Comparison of ENCODE assay signal across 8 cellular contexts in genomic region chr14:32588448-32589320, GRCh38.
DNase-seq lines count a peak whose midpoint lies in the region; ATAC-seq and TF ChIP-seq lines count a peak whose summit lies in the region.

No MANE protein-coding gene starts in this region.

- no peaks in the 10 kb centered on the region for H3K36me3 ChIP-seq in smooth muscle cell (ENCODE audit: low read depth)

- no peak overlapping the region for H2AFZ ChIP-seq in smooth muscle cell (ENCODE audit: low read depth)

- H3K79me2 ChIP-seq in smooth muscle cell (ENCODE audit: low read depth): no peaks in the 10 kb centered on the region

- TF ChIP-seq CTCF in smooth muscle cell (IDR thresholded peaks at IDR 0.05; ENCODE audit: borderline replicate concordance, insufficient read depth, poor library complexity, severe bottlenecking) (peak; percentile 57), coronary artery (IDR thresholded peaks at IDR 0.05) (no peak)

- no peaks in the 10 kb centered on the region for H3K9me3 ChIP-seq in smooth muscle cell (replicated peaks; ENCODE audit: low read depth)

- WGBS in smooth muscle cell (ENCODE audit: low lambda C conversion rate): 57% methylated on average over 6 of the region's 6 CpGs

- DNase-seq in AG08396 (ENCODE audit: low spot score) (peak; percentile 41), NCI-H460 (ENCODE audit: extremely low read depth, low read depth) (peak; percentile 34), smooth muscle cell (lab: John Stamatoyannopoulos, UW; ENCODE audit: unreplicated experiment) (no peak), NCI-H345 (lab: John Stamatoyannopoulos, UW) (no peak), coronary artery (ENCODE audit: low spot score) (no peak)
- no peak for DNase-seq in activated naive CD4-positive, alpha-beta T cell (lab: John Stamatoyannopoulos, UW)

- no peaks in the 10 kb centered on the region for H3K4me1 ChIP-seq in smooth muscle cell (ENCODE audit: low read depth)

- peaks cover 3% of the 10 kb centered on the region for H3F3A ChIP-seq in smooth muscle cell (ENCODE audit: low read depth)

- H4K20me1 ChIP-seq in smooth muscle cell (ENCODE audit: low read depth): no peaks in the 10 kb centered on the region

- H3K4me2 ChIP-seq in smooth muscle cell: no peak overlapping the region

- H3K27me3 ChIP-seq in smooth muscle cell (ENCODE audit: low read depth): no peaks in the 10 kb centered on the region

- H3K27ac ChIP-seq in smooth muscle cell (ENCODE audit: low read depth): no peak overlapping the region
- H3K27ac ChIP-seq in coronary artery: no peak overlapping the region

- no peak overlapping the region for H3K9ac ChIP-seq in smooth muscle cell (ENCODE audit: low read depth)

- H3K4me3 ChIP-seq in smooth muscle cell (no peak overlapping the region), coronary artery (no peak overlapping the region)

- peak; percentile 74 for ATAC-seq in GM18861 (IDR thresholded peaks at IDR 0.05; ENCODE audit: unreplicated experiment)
- ATAC-seq in esophagus mucosa: peak; percentile 58

Comparison
In these comparisons a context has a peak if more than half of its experiments do, and no peak if none do; other contexts are left out.
1. DNase-seq: peak in AG08396 (single experiment) and NCI-H460 (single experiment); none in smooth muscle cell (single experiment), NCI-H345 (single experiment), coronary artery (single experiment) and activated naive CD4-positive, alpha-beta T cell (0 of 4).